20 cellular contexts compared by ENCODE assay signal in genomic region chr16:87821346-87822001, GRCh38. TPM values are rescaled to one million over a fixed set of nuclear protein-coding genes. Genes with fewer than 3 reads are reported as not detected.
DNase-seq lines count a peak whose midpoint lies in the region; ATAC-seq, FAIRE-seq and TF ChIP-seq lines count a peak whose summit lies in the region.
"Had no signal": no experiment of that assay in that cellular context is flagged by ENCODE, and none has a peak within 500 bp of the region (broad histone marks: within the 10 kb centered on the region; RNA-seq: fewer than 3 reads in every experiment).

No MANE protein-coding gene starts in this region.

- H3K27ac Mint-ChIP-seq in activated CD8-positive, alpha-beta T cell treated with anti-CD3 and anti-CD28 coated beads, Interleukin-2, amount 10 ng/mL, durations not matched to agents 7 days and 5 days = peak overlapping the region; percentile 66
- H3K27ac Mint-ChIP-seq in naive thymus-derived CD8-positive, alpha-beta T cell = peak overlapping the region in 9 of 10 donors; percentile 39 to 87 (median 49)
- H3K27ac Mint-ChIP-seq: dendritic cell treated with granulocyte-macrophage colony-stimulating factor and Interleukin-4, amounts not matched to agents 40 ng/mL and 50 ng/mL, for 4 days had no signal

- POLR2A ChIA-PET in activated CD8-positive, alpha-beta T cell treated with anti-CD3 and anti-CD28 coated beads, Interleukin-2, amount 10 ng/mL, durations not matched to agents 7 days and 5 days (lab: Charles Lee) = no interaction called here
- POLR2A ChIA-PET in naive thymus-derived CD8-positive, alpha-beta T cell (lab: Charles Lee) = interaction anchor here (0.6 kb wide), 1 partner anchor 15 kb away, joined by 4 read pairs; no protein-coding TSS in a partner anchor

- TF ChIP-seq POLR2A in GM12891 (IDR thresholded peaks at IDR 0.05; ENCODE audit: low read depth, low read length) = no peak

- CTCF ChIA-PET in activated CD8-positive, alpha-beta T cell treated with anti-CD3 and anti-CD28 coated beads, Interleukin-2, amount 10 ng/mL, durations not matched to agents 7 days and 5 days (lab: Charles Lee) = interaction anchor here (1.2 to 2.9 kb wide), 3 partner anchors 28 to 42 kb away, joined by 3 to 19 read pairs (median 10); no protein-coding TSS in a partner anchor

- no peaks in the 10 kb centered on the region for H3K36me3 Mint-ChIP-seq in activated CD8-positive, alpha-beta T cell treated with anti-CD3 and anti-CD28 coated beads, Interleukin-2, amount 10 ng/mL, durations not matched to agents 7 days and 5 days (ENCODE audit: low read depth)
- peaks cover 0 to 4% (median 0%) of the 10 kb centered on the region in 3 donors for H3K36me3 Mint-ChIP-seq in naive thymus-derived CD8-positive, alpha-beta T cell

- peaks cover 14% of the 10 kb centered on the region for H3K4me1 Mint-ChIP-seq in activated CD8-positive, alpha-beta T cell treated with anti-CD3 and anti-CD28 coated beads, Interleukin-2, amount 10 ng/mL, durations not matched to agents 7 days and 5 days (ENCODE audit: low read depth)
- peaks cover 3 to 16% (median 5%) of the 10 kb centered on the region in 4 donors for H3K4me1 Mint-ChIP-seq in naive thymus-derived CD8-positive, alpha-beta T cell

- no peaks in the 10 kb centered on the region for H3K27me3 Mint-ChIP-seq in activated CD8-positive, alpha-beta T cell treated with anti-CD3 and anti-CD28 coated beads, Interleukin-2, amount 10 ng/mL, durations not matched to agents 7 days and 5 days (ENCODE audit: low read depth)
- H3K27me3 Mint-ChIP-seq in naive thymus-derived CD8-positive, alpha-beta T cell = no peaks in the 10 kb centered on the region

- no peak for ATAC-seq in activated CD8-positive, alpha-beta T cell treated with anti-CD3 and anti-CD28 coated beads, Interleukin-2, amount 10 ng/mL, durations not matched to agents 7 days and 5 days
- ATAC-seq in naive thymus-derived CD8-positive, alpha-beta T cell = peak; percentile 33 to 55
- no peak for ATAC-seq in HG02973 (IDR thresholded peaks at IDR 0.05; ENCODE audit: unreplicated experiment)
- ATAC-seq: left colon, right lobe of liver had no signal

- peaks cover 9% of the 10 kb centered on the region for H3K9me3 Mint-ChIP-seq in activated CD8-positive, alpha-beta T cell treated with anti-CD3 and anti-CD28 coated beads, Interleukin-2, amount 10 ng/mL, durations not matched to agents 7 days and 5 days (ENCODE audit: insufficient read depth)
- H3K9me3 Mint-ChIP-seq in naive thymus-derived CD8-positive, alpha-beta T cell = peaks cover 0 to 22% (median 5%) of the 10 kb centered on the region in 9 donors

- H3K4me3 Mint-ChIP-seq in activated CD8-positive, alpha-beta T cell treated with anti-CD3 and anti-CD28 coated beads, Interleukin-2, amount 10 ng/mL, durations not matched to agents 7 days and 5 days = no peak overlapping the region
- H3K4me3 Mint-ChIP-seq in naive thymus-derived CD8-positive, alpha-beta T cell = no peak overlapping the region
- H3K4me3 Mint-ChIP-seq: dendritic cell treated with granulocyte-macrophage colony-stimulating factor and Interleukin-4, amounts not matched to agents 40 ng/mL and 50 ng/mL, for 4 days had no signal

- DNase-seq in NCI-H2227 (lab: John Stamatoyannopoulos, UW; ENCODE audit: unreplicated experiment) = peak; percentile 3
- no peak for DNase-seq in NCI-H2227 treated with DMSO at 0.1 percent for 48 hours (lab: John Stamatoyannopoulos, UW)
- DNase-seq in GM12891 (ENCODE audit: insufficient read length, low spot score) = no peak
- no peak for DNase-seq in activated CD8-positive, alpha-beta T cell treated with anti-CD3 and anti-CD28 coated beads, Interleukin-2, amount 10 ng/mL, durations not matched to agents 7 days and 5 days
- peak in 2 of 10 donors; percentile 16 to 55 for DNase-seq in naive thymus-derived CD8-positive, alpha-beta T cell
- no peak for DNase-seq in stimulated activated naive CD4-positive, alpha-beta T cell treated with Interleukin-2 at 50 U/mL for 16 hours (lab: John Stamatoyannopoulos, UW)
- DNase-seq in stimulated activated CD4-positive, alpha-beta T cell treated with anti-CD3 and anti-CD28 coated beads, Interleukin-15, amount 100 ng/mL, for 24 hours = no peak
- DNase-seq: 8988T; aorta; Caco-2; GF-D8; hippocampal formation; left colon; NCI-H1092; NCI-H226; OCI-M1; stimulated activated CD4-positive, alpha-beta T cell treated with anti-CD3 and anti-CD28 coated beads, Interleukin-4, amount 100 ng/mL, for 24 hours had no signal

- FAIRE-seq in GM12891 (lab: Jason Lieb, UNC) = peak; percentile 66

TF ChIP-seq in GM12891, 5 proteins besides CTCF, POLR2A, EP300 and RAD21:
- TF ChIP-seq PAX5 (IDR thresholded peaks at IDR 0.05; ENCODE audit: insufficient read depth, low read length, severe bottlenecking) (no peak), TAF1 (IDR thresholded peaks at IDR 0.05; ENCODE audit: low read depth, low read length) (no peak), SPI1 (IDR thresholded peaks at IDR 0.05; ENCODE audit: low read depth, low read length) (no peak), POU2F2 (IDR thresholded peaks at IDR 0.05; ENCODE audit: low read depth, low read length) (no peak), POLR2AphosphoS5 (IDR thresholded peaks at IDR 0.05; ENCODE audit: low read depth, low read length) (no peak)
TF ChIP-seq in GM12891: peak in this region for 0.

RNA-seq across cellular contexts. Expression of gene SLC7A5, which starts 47.8 kb away (rescaled TPM):
- polyA plus RNA-seq in GM12891 (2012; ENCODE audit: low read depth, missing spikeins) = 38.5 TPM
- 100 to 1,000 TPM; 114 to 118 TPM for total RNA-seq in activated CD8-positive, alpha-beta T cell treated with anti-CD3 and anti-CD28 coated beads, Interleukin-2, amount 10 ng/mL, durations not matched to agents 7 days and 5 days
- total RNA-seq in naive thymus-derived CD8-positive, alpha-beta T cell = 10 to 100 TPM; 18.0 to 20.7 TPM
- 1 to 10 TPM; 2.0 to 3.6 (median 3.2) TPM for polyA plus RNA-seq in naive thymus-derived CD8-positive, alpha-beta T cell

RNA-seq across cellular contexts. Expression of gene KLHDC4, which starts 55.7 kb away (rescaled TPM):
- polyA plus RNA-seq in GM12891 (2012; ENCODE audit: low read depth, missing spikeins) = 28.9 TPM
- 100 to 1,000 TPM in 1 of 2 experiments, 10 to 100 TPM in 1; 91.7 to 101 TPM for total RNA-seq in activated CD8-positive, alpha-beta T cell treated with anti-CD3 and anti-CD28 coated beads, Interleukin-2, amount 10 ng/mL, durations not matched to agents 7 days and 5 days
- total RNA-seq in naive thymus-derived CD8-positive, alpha-beta T cell = 100 to 1,000 TPM; 117 to 121 TPM
- 10 to 100 TPM; 28.7 to 33.3 (median 32.1) TPM for polyA plus RNA-seq in naive thymus-derived CD8-positive, alpha-beta T cell

Comparison
In these comparisons a context has a peak if more than half of its experiments do, and no peak if none do; other contexts are left out.
1. ATAC-seq: peak in naive thymus-derived CD8-positive, alpha-beta T cell (2 of 2); none in activated CD8-positive, alpha-beta T cell treated with anti-CD3 and anti-CD28 coated beads, Interleukin-2, amount 10 ng/mL, durations not matched to agents 7 days and 5 days (single experiment) and HG02973 (single experiment).
2. RNA of gene SLC7A5, which starts 47.8 kb away (total RNA-seq): 114 to 118 TPM in activated CD8-positive, alpha-beta T cell treated with anti-CD3 and anti-CD28 coated beads, Interleukin-2, amount 10 ng/mL, durations not matched to agents 7 days and 5 days; 18.0 to 20.7 TPM in naive thymus-derived CD8-positive, alpha-beta T cell; every median in the first group is over 4 times any median in the second.